Comparison of ENCODE assay signal across 14 cellular contexts in the genomic region with DNA sequence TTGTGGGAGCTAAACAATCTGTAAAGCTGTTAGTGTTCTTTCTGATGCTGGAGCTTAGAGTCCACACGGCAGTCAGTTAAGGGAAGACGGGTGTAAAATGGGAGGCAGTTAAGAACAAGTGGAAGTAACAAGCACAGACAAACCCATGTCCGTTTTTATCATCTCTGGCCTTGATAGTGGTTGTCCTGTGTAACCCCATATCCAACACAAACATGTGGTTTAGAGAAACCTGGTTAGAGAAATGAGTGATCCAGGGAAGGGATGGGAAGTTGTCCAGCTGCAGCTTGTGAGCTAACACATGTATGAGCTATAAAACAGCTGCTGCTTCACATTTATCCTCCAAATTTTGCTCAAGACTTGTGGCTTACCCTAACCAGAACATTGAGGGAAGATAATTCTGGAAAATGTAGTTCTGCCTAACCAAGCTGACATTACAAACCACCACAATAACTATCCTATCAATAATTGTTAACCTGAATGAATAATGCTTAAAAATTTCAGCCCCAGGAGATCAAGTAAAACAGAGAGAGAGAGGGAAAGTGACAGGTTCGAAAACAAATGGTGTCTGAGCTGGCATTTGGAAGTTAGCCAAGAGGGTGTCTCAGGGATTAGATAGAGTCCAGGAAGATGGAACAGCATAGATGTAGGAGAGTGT. TPM values are rescaled to one million over a fixed set of nuclear protein-coding genes. Genes with fewer than 3 reads are reported as not detected.
DNase-seq lines count a peak whose midpoint lies in the region; ATAC-seq and TF ChIP-seq lines count a peak whose summit lies in the region.
"Had no signal": no experiment of that assay in that cellular context is flagged by ENCODE, and none has a peak within 500 bp of the region (broad histone marks: within the 10 kb centered on the region; RNA-seq: fewer than 3 reads in every experiment).

No MANE protein-coding gene starts in this region.

- CTCF ChIA-PET in SK-N-SH (lab: Yijun Ruan, JAX), result interaction anchor here (1.2 to 2.1 kb wide), 3 partner anchors 9 to 45 kb away, joined by 3 to 7 read pairs (median 5); no protein-coding TSS in a partner anchor

- peaks cover 0 to 4% of the 10 kb centered on the region in 2 donors for H3K9me3 Mint-ChIP-seq in stimulated activated naive B cell treated with anti-CD40 and anti-IgM and Interleukin-4, amounts not matched to agents 10 μg/mL and 1 μg/mL and 100 μg/mL, for 72 hours
- H3K9me3 Mint-ChIP-seq in stimulated activated naive CD8-positive, alpha-beta T cell treated with anti-CD3 and anti-CD28 coated beads, Interleukin-15, amount 100 ng/mL, for 72 hours, result no peaks in the 10 kb centered on the region
- H3K9me3 Mint-ChIP-seq: CD14-positive monocyte had no signal

- H3K79me2 ChIP-seq in SK-N-SH (ENCODE audit: insufficient read depth), result no peaks in the 10 kb centered on the region

- TF ChIP-seq EP300 in SK-N-SH (IDR thresholded peaks at IDR 0.05; ENCODE audit: borderline replicate concordance in 1 of 2, low read depth in 1 of 2, low read length in 1 of 2), result no peak

- H3K36me3 ChIP-seq in left ventricle myocardium inferior, result peaks cover 90% of the 10 kb centered on the region
- H3K36me3 ChIP-seq in right atrium auricular region, result peaks cover 60% of the 10 kb centered on the region
- peaks cover 48 to 57% of the 10 kb centered on the region in 2 experiments for H3K36me3 ChIP-seq in SK-N-SH (replicated peaks in 1 of 2; ENCODE audit: control insufficient read depth in 1 of 2, insufficient read depth in 2 of 2, low read length in 1 of 2)

- H3K4me1 ChIP-seq in left ventricle myocardium inferior (peaks cover 57% of the 10 kb centered on the region), right atrium auricular region (peaks cover 0 to 11% of the 10 kb centered on the region in 2 donors), SK-N-SH (ENCODE audit: control insufficient read depth in 1 of 2, insufficient read depth in 2 of 2, low read depth in 1 of 2, low read length in 1 of 2) (peaks cover 0 to 8% of the 10 kb centered on the region in 2 experiments; a peak in 1 of 4 replicates)

- H3K27ac Mint-ChIP-seq in stimulated activated naive B cell treated with anti-CD40 and anti-IgM and Interleukin-4, amounts not matched to agents 10 μg/mL and 1 μg/mL and 100 μg/mL, for 72 hours, result peak overlapping the region; percentile 11
- H3K27ac Mint-ChIP-seq in stimulated activated naive CD8-positive, alpha-beta T cell treated with anti-CD3 and anti-CD28 coated beads, Interleukin-15, amount 100 ng/mL, for 72 hours, result peak overlapping the region in 1 of 2 donors; percentile 43

- peaks cover 14% of the 10 kb centered on the region for H3F3A ChIP-seq in SK-N-SH (replicated peaks; ENCODE audit: insufficient read depth)

- no peak overlapping the region for H3K4me3 ChIP-seq in left ventricle myocardium inferior
- H3K4me3 ChIP-seq in right atrium auricular region, result no peak overlapping the region
- H3K4me3 ChIP-seq in SK-N-SH (ENCODE audit: low read depth in 2 of 2, low read length in 1 of 2), result no peak overlapping the region
- no peak overlapping the region for H3K4me3 ChIP-seq in fibroblast of the aortic adventitia (ENCODE audit: low read depth, low read length)
- H3K4me3 ChIP-seq: heart right ventricle, mucosa of descending colon had no signal

- POLR2A ChIA-PET in SK-N-SH (lab: Yijun Ruan, JAX), result no interaction called here

- H3K27me3 ChIP-seq in left ventricle myocardium inferior (ENCODE audit: low read depth) (no peaks in the 10 kb centered on the region), right atrium auricular region (no peaks in the 10 kb centered on the region), SK-N-SH (ENCODE audit: insufficient read depth) (no peaks in the 10 kb centered on the region)
- H3K27me3 ChIP-seq: heart right ventricle had no signal

- intact Hi-C loops in left ventricle myocardium inferior (cut with micrococcal nuclease), result no loop called here

- no peaks in the 10 kb centered on the region for H4K20me1 ChIP-seq in SK-N-SH (ENCODE audit: insufficient read depth)

- TF ChIP-seq CTCF in left ventricle myocardium inferior (IDR thresholded peaks at IDR 0.05; ENCODE audit: borderline replicate concordance) (no peak), right atrium auricular region (IDR thresholded peaks at IDR 0.05) (no peak), SK-N-SH (IDR thresholded peaks at IDR 0.05) (no peak), fibroblast of the aortic adventitia (IDR thresholded peaks at IDR 0.05; ENCODE audit: insufficient read depth, low read length) (no peak)

- H3K27ac ChIP-seq in left ventricle myocardium inferior (replicated peaks) (peak overlapping the region; percentile 9), right atrium auricular region (no peak overlapping the region), SK-N-SH (ENCODE audit: low read depth in 2 of 2, low read length in 1 of 2) (0 out of 4 replicates have a peak overlapping the region, but pooled peaks of 1 of the 2 experiments have one; percentile 4)

- H2AFZ ChIP-seq in SK-N-SH (ENCODE audit: low read depth), result no peak overlapping the region

- H3K9me2 ChIP-seq in SK-N-SH, result no peaks in the 10 kb centered on the region

- H3K4me2 ChIP-seq in SK-N-SH, result no peak overlapping the region

- H3K4me3 Mint-ChIP-seq in stimulated activated naive B cell treated with anti-CD40 and anti-IgM and Interleukin-4, amounts not matched to agents 10 μg/mL and 1 μg/mL and 100 μg/mL, for 72 hours, result no peak overlapping the region
- no peak overlapping the region for H3K4me3 Mint-ChIP-seq in stimulated activated naive CD8-positive, alpha-beta T cell treated with anti-CD3 and anti-CD28 coated beads, Interleukin-15, amount 100 ng/mL, for 72 hours
- H3K4me3 Mint-ChIP-seq: CD14-positive monocyte had no signal

- TF ChIP-seq RAD21 in SK-N-SH (IDR thresholded peaks at IDR 0.05; ENCODE audit: low read length), result no peak

- DNase-seq in left ventricle myocardium inferior (no peak), right atrium auricular region (ENCODE audit: low spot score) (no peak), SK-N-SH (no peak), fibroblast of the aortic adventitia (ENCODE audit: low read depth) (peak; percentile 62), NCI-H446 treated with DMSO at 0.1 percent for 48 hours (lab: John Stamatoyannopoulos, UW) (no peak)
- DNase-seq in stimulated activated naive B cell treated with anti-CD40 and anti-IgM and Interleukin-4, amounts not matched to agents 10 μg/mL and 1 μg/mL and 100 μg/mL, for 72 hours, result no peak
- no peak for DNase-seq in stimulated activated CD8-positive, alpha-beta memory T cell treated with anti-CD3 and anti-CD28 coated beads, Interleukin-4, amount 100 ng/mL, for 48 hours
- DNase-seq in stimulated activated naive CD8-positive, alpha-beta T cell treated with anti-CD3 and anti-CD28 coated beads, Interleukin-15, amount 100 ng/mL, for 72 hours, result no peak
- DNase-seq: activated CD8-positive, alpha-beta memory T cell treated with anti-CD3 and anti-CD28 coated beads, Interleukin-2, amount 50 U/mL, for 48 hours; caudate nucleus; heart right ventricle; mucosa of descending colon; SW 1271 had no signal

- no peak overlapping the region for H3K9ac ChIP-seq in SK-N-SH

- peaks cover 34 to 50% of the 10 kb centered on the region in 2 donors for H3K36me3 Mint-ChIP-seq in stimulated activated naive B cell treated with anti-CD40 and anti-IgM and Interleukin-4, amounts not matched to agents 10 μg/mL and 1 μg/mL and 100 μg/mL, for 72 hours

- whole genome bisulfite sequencing in SK-N-SH (ENCODE audit: low lambda C conversion rate), result 69% methylated on average over 4 of the region's 4 CpGs

- no peaks in the 10 kb centered on the region for H3K9me3 ChIP-seq in left ventricle myocardium inferior (replicated peaks)
- H3K9me3 ChIP-seq in right atrium auricular region, result no peaks in the 10 kb centered on the region
- no peaks in the 10 kb centered on the region for H3K9me3 ChIP-seq in SK-N-SH
- H3K9me3 ChIP-seq: heart right ventricle, mucosa of descending colon had no signal

- no peak for ATAC-seq in stimulated activated naive B cell treated with anti-CD40 and anti-IgM and Interleukin-4, amounts not matched to agents 10 μg/mL and 1 μg/mL and 100 μg/mL, for 72 hours (replicated peaks)
- no peak for ATAC-seq in stimulated activated naive CD8-positive, alpha-beta T cell treated with anti-CD3 and anti-CD28 coated beads, Interleukin-15, amount 100 ng/mL, for 72 hours
- ATAC-seq: mucosa of descending colon had no signal

- peaks cover 5 to 12% of the 10 kb centered on the region in 2 donors for H3K4me1 Mint-ChIP-seq in stimulated activated naive B cell treated with anti-CD40 and anti-IgM and Interleukin-4, amounts not matched to agents 10 μg/mL and 1 μg/mL and 100 μg/mL, for 72 hours
- peaks cover 9% of the 10 kb centered on the region for H3K4me1 Mint-ChIP-seq in stimulated activated naive CD8-positive, alpha-beta T cell treated with anti-CD3 and anti-CD28 coated beads, Interleukin-15, amount 100 ng/mL, for 72 hours

- no peaks in the 10 kb centered on the region for H3K27me3 Mint-ChIP-seq in stimulated activated naive B cell treated with anti-CD40 and anti-IgM and Interleukin-4, amounts not matched to agents 10 μg/mL and 1 μg/mL and 100 μg/mL, for 72 hours
- no peaks in the 10 kb centered on the region for H3K27me3 Mint-ChIP-seq in stimulated activated naive CD8-positive, alpha-beta T cell treated with anti-CD3 and anti-CD28 coated beads, Interleukin-15, amount 100 ng/mL, for 72 hours

RNA-seq across cellular contexts. Expression of gene C1orf162, which starts 10.6 kb away (rescaled TPM):
- total RNA-seq in left ventricle myocardium inferior, result 5.6 TPM
- total RNA-seq in right atrium auricular region, result 10 to 100 TPM in 1 of 2 donors, 1 to 10 TPM in 1; 9.6 to 33.6 TPM
- 0.13 and 0.16 TPM in 2 replicates for polyA plus RNA-seq in SK-N-SH (2012; rRNA removed)
- polyA plus RNA-seq in SK-N-SH (2012; cell fraction: cytosol; rRNA removed), result 0.04 and 0.08 TPM in 2 replicates
- polyA plus RNA-seq in SK-N-SH (2012; cell fraction: nucleus; rRNA removed), result 1.3 and 1.4 TPM in 2 replicates
- total RNA-seq in fibroblast of the aortic adventitia (ENCODE audit: low replicate concordance), result 0.18 and 0.82 TPM in 2 replicates

RNA-seq across cellular contexts. Expression of gene ATP5PB, which starts 13.9 kb away (rescaled TPM):
- total RNA-seq in left ventricle myocardium inferior (671 TPM), right atrium auricular region (100 to 1,000 TPM; 297 to 429 TPM), fibroblast of the aortic adventitia (ENCODE audit: low replicate concordance) (301 and 327 TPM in 2 replicates)
- polyA plus RNA-seq in SK-N-SH (2012; rRNA removed), result 177 and 216 TPM in 2 replicates
- 270 and 316 TPM in 2 replicates for polyA plus RNA-seq in SK-N-SH (2012; cell fraction: cytosol; rRNA removed)
- 52.8 and 96.8 TPM in 2 replicates for polyA plus RNA-seq in SK-N-SH (2012; cell fraction: nucleus; rRNA removed)

RNA-seq across cellular contexts. Expression of gene WDR77, which starts 14.1 kb away (rescaled TPM):
- 30.7 TPM for total RNA-seq in left ventricle myocardium inferior
- total RNA-seq in right atrium auricular region, result 10 to 100 TPM; 29.9 to 44.0 TPM
- polyA plus RNA-seq in SK-N-SH (2012; rRNA removed), result 97.1 and 131 TPM in 2 replicates
- polyA plus RNA-seq in SK-N-SH (2012; cell fraction: cytosol; rRNA removed), result 76.2 and 101 TPM in 2 replicates
- 203 and 254 TPM in 2 replicates for polyA plus RNA-seq in SK-N-SH (2012; cell fraction: nucleus; rRNA removed)
- total RNA-seq in fibroblast of the aortic adventitia (ENCODE audit: low replicate concordance), result 22.1 and 29.4 TPM in 2 replicates

RNA-seq across cellular contexts. Expression of gene OVGP1, which starts 35.6 kb away (rescaled TPM):
- 0.69 TPM for total RNA-seq in left ventricle myocardium inferior
- under 1 TPM in 1 of 2 donors, not detected in 1; 0.83 TPM for total RNA-seq in right atrium auricular region
- polyA plus RNA-seq in SK-N-SH (2012; rRNA removed), result 0.18 and 0.34 TPM in 2 replicates
- polyA plus RNA-seq in SK-N-SH (2012; cell fraction: cytosol; rRNA removed), result 0.05 and 0.09 TPM in 2 replicates
- polyA plus RNA-seq in SK-N-SH (2012; cell fraction: nucleus; rRNA removed), result 2.5 and 2.7 TPM in 2 replicates
- 0.27 and 0.90 TPM in 2 replicates for total RNA-seq in fibroblast of the aortic adventitia (ENCODE audit: low replicate concordance)

RNA-seq across cellular contexts. Expression of gene ADORA3, which starts 40.3 kb away (rescaled TPM):
- total RNA-seq in left ventricle myocardium inferior (3.1 TPM), right atrium auricular region (10 to 100 TPM in 1 of 2 donors, 1 to 10 TPM in 1; 2.0 to 11.3 TPM), fibroblast of the aortic adventitia (ENCODE audit: low replicate concordance) (not detected in 2 replicates)
- not detected in 2 replicates for polyA plus RNA-seq in SK-N-SH (2012; rRNA removed)
- not detected in 2 replicates for polyA plus RNA-seq in SK-N-SH (2012; cell fraction: cytosol; rRNA removed)
- not detected in 2 replicates for polyA plus RNA-seq in SK-N-SH (2012; cell fraction: nucleus; rRNA removed)
